ENCODE assay signal across 15 cellular contexts in genomic region chr10:114311023-114311422, GRCh38.
A peak's percentile ranks its signal among the peaks of the same experiment; 100 is the strongest.
DNase-seq lines count a peak whose midpoint lies in the region; ATAC-seq and TF ChIP-seq lines count a peak whose summit lies in the region.
"Had no signal": no experiment of that assay in that cellular context is flagged by ENCODE, and none has a peak within 500 bp of the region (broad histone marks: within the 10 kb centered on the region; RNA-seq: fewer than 3 reads in every experiment).

No MANE protein-coding gene starts in this region.

- peak overlapping the region; percentile 33 for H3K18ac ChIP-seq in trophoblast cell (ENCODE audit: low read length)

- intact Hi-C loops in lower lobe of right lung (cut with DNase I), result no loop called here

- no peak for TF ChIP-seq POLR2A in suprapubic skin (IDR thresholded peaks at IDR 0.05)

- peaks cover 19% of the 10 kb centered on the region for H3K79me1 ChIP-seq in trophoblast cell (ENCODE audit: low read length)

- H2BK120ac ChIP-seq in trophoblast cell (ENCODE audit: insufficient read depth, low read length, poor library complexity), result peak overlapping the region; percentile 64

- no peak overlapping the region for H2AFZ ChIP-seq in trophoblast cell (ENCODE audit: insufficient read depth, low read length, poor library complexity)
- H2AFZ ChIP-seq: GM23248 had no signal

- peak overlapping the region; percentile 54 for H2BK12ac ChIP-seq in trophoblast cell (ENCODE audit: low read length)

- peaks cover 15% of the 10 kb centered on the region for H3K4me1 ChIP-seq in RWPE2 (ENCODE audit: insufficient read depth, poor library complexity, severe bottlenecking)
- H3K4me1 ChIP-seq in trophoblast cell (ENCODE audit: control insufficient read depth in 1 of 2, insufficient read depth in 2 of 2, low read length in 2 of 2), result peaks cover 18 to 37% of the 10 kb centered on the region in 2 experiments
- H3K4me1 ChIP-seq in suprapubic skin, result no peaks in the 10 kb centered on the region
- H3K4me1 ChIP-seq in lower lobe of right lung, result no peaks in the 10 kb centered on the region

- H3K27ac ChIP-seq in RWPE2 (ENCODE audit: poor library complexity, severe bottlenecking), result no peak overlapping the region
- no peak overlapping the region for H3K27ac ChIP-seq in coronary artery
- H3K27ac ChIP-seq in trophoblast cell (ENCODE audit: low read depth, low read length), result no peak overlapping the region
- H3K27ac ChIP-seq in suprapubic skin, result no peak overlapping the region
- no peak overlapping the region for H3K27ac ChIP-seq in lower lobe of right lung
- H3K27ac ChIP-seq: BLaER1 treated with 17β-estradiol and CSF1 and Interleukin-3, amounts not matched to agents 10 nM and 100 nM; GM23248; HL-60 had no signal

- peak overlapping the region; percentile 52 for H3K14ac ChIP-seq in trophoblast cell (ENCODE audit: low read length)

- no CpG with 5 or more reads among the region's 6 CpGs for WGBS in trophoblast cell (ENCODE audit: extremely low coverage, insufficient coverage, insufficient read length)
- WGBS in suprapubic skin, result 79% methylated on average over 6 of the region's 6 CpGs

- H4K91ac ChIP-seq in trophoblast cell (ENCODE audit: low read depth, low read length), result peak overlapping the region; percentile 41

- ATAC-seq in RWPE2 (ENCODE audit: low read depth), result no peak
- ATAC-seq in lower lobe of right lung, result no peak
- ATAC-seq: HCT116 had no signal

- peak overlapping the region; percentile 22 for H2BK5ac ChIP-seq in trophoblast cell (ENCODE audit: low read depth, low read length, poor library complexity)

- no peak overlapping the region for H3K9ac ChIP-seq in trophoblast cell (ENCODE audit: low read length)
- H3K9ac ChIP-seq: BLaER1 treated with 17β-estradiol and CSF1 and Interleukin-3, amounts not matched to agents 10 nM and 100 nM; GM23248 had no signal

- H3K27me3 ChIP-seq in RWPE2 (ENCODE audit: insufficient read depth, poor library complexity, severe bottlenecking), result no peaks in the 10 kb centered on the region
- H3K27me3 ChIP-seq in trophoblast cell (ENCODE audit: insufficient read depth, low read length), result no peaks in the 10 kb centered on the region
- no peaks in the 10 kb centered on the region for H3K27me3 ChIP-seq in suprapubic skin
- no peaks in the 10 kb centered on the region for H3K27me3 ChIP-seq in lower lobe of right lung (ENCODE audit: low read depth)
- H3K27me3 ChIP-seq: BLaER1 treated with 17β-estradiol and CSF1 and Interleukin-3, amounts not matched to agents 10 nM and 100 nM had no signal

- DNase-seq in RWPE2 (ENCODE audit: low spot score), result peak; percentile 26
- DNase-seq in coronary artery (ENCODE audit: low spot score), result peak; percentile 64
- DNase-seq in trophoblast cell, result no peak
- DNase-seq in suprapubic skin (ENCODE audit: low spot score in 2 of 2), result peak; percentile 8 to 11
- DNase-seq in activated T-cell treated with anti-CD3 and anti-CD28 coated beads, Interleukin-2, amount 50 U/mL, for 48 hours, result no peak
- no peak for DNase-seq in SKM-1 (lab: John Stamatoyannopoulos, UW; ENCODE audit: unreplicated experiment)
- no peak for DNase-seq in lower lobe of right lung
- DNase-seq: ACHN; CD4-positive, CD25-positive, alpha-beta regulatory T cell; DMS53; GF-D8; GM23248 had no signal

- H3K9me3 ChIP-seq in RWPE2 (ENCODE audit: severe bottlenecking), result no peaks in the 10 kb centered on the region
- H3K9me3 ChIP-seq in trophoblast cell (ENCODE audit: insufficient read depth, low read depth, low read length), result peaks cover 3% of the 10 kb centered on the region
- no peaks in the 10 kb centered on the region for H3K9me3 ChIP-seq in suprapubic skin
- H3K9me3 ChIP-seq in lower lobe of right lung, result no peaks in the 10 kb centered on the region
- H3K9me3 ChIP-seq: BLaER1 treated with 17β-estradiol and CSF1 and Interleukin-3, amounts not matched to agents 10 nM and 100 nM had no signal

- no peak overlapping the region for H2AK5ac ChIP-seq in trophoblast cell (ENCODE audit: low read length)

- H3K23ac ChIP-seq in trophoblast cell (ENCODE audit: low read length), result no peak overlapping the region

- TF ChIP-seq EP300 in suprapubic skin (IDR thresholded peaks at IDR 0.05), result no peak

- TF ChIP-seq CTCF in RWPE2 (IDR thresholded peaks at IDR 0.05; ENCODE audit: poor library complexity, severe bottlenecking), result no peak
- no peak for TF ChIP-seq CTCF in coronary artery (IDR thresholded peaks at IDR 0.05)
- TF ChIP-seq CTCF in suprapubic skin (IDR thresholded peaks at IDR 0.05), result no peak
- TF ChIP-seq CTCF in lower lobe of right lung (IDR thresholded peaks at IDR 0.05), result no peak

- no peak overlapping the region for H3K4me3 ChIP-seq in RWPE2 (ENCODE audit: severe bottlenecking)
- H3K4me3 ChIP-seq in coronary artery, result no peak overlapping the region
- no peak overlapping the region for H3K4me3 ChIP-seq in trophoblast cell (ENCODE audit: low read depth, low read length)
- H3K4me3 ChIP-seq in suprapubic skin, result no peak overlapping the region
- H3K4me3 ChIP-seq in lower lobe of right lung, result no peak overlapping the region
- H3K4me3 ChIP-seq: BLaER1 treated with 17β-estradiol and CSF1 and Interleukin-3, amounts not matched to agents 10 nM and 100 nM; GM23248 had no signal

- no peak overlapping the region for H3K4ac ChIP-seq in trophoblast cell (ENCODE audit: low read depth, low read length)

- no peaks in the 10 kb centered on the region; the same call in 1 of the 2 replicates for H3K36me3 ChIP-seq in RWPE2 (ENCODE audit: low read depth)
- H3K36me3 ChIP-seq in trophoblast cell (ENCODE audit: control insufficient read depth in 1 of 2, insufficient read depth in 2 of 2, low read length in 2 of 2), result peaks cover 43 to 53% of the 10 kb centered on the region in 2 experiments
- H3K36me3 ChIP-seq in suprapubic skin, result peaks cover 25% of the 10 kb centered on the region
- H3K36me3 ChIP-seq in lower lobe of right lung, result no peaks in the 10 kb centered on the region
- H3K36me3 ChIP-seq: BLaER1 treated with 17β-estradiol and CSF1 and Interleukin-3, amounts not matched to agents 10 nM and 100 nM had no signal

- H3K79me2 ChIP-seq in trophoblast cell (ENCODE audit: control insufficient read depth, insufficient read depth, low read length, poor library complexity), result peaks cover 1% of the 10 kb centered on the region

- H4K8ac ChIP-seq in trophoblast cell (ENCODE audit: low read depth, low read length), result no peak overlapping the region

- no peak overlapping the region for H4K12ac ChIP-seq in trophoblast cell (ENCODE audit: low read depth, low read length)

- no peak overlapping the region for H3K4me2 ChIP-seq in trophoblast cell (ENCODE audit: low read length)
- H3K4me2 ChIP-seq: BLaER1 treated with 17β-estradiol and CSF1 and Interleukin-3, amounts not matched to agents 10 nM and 100 nM had no signal

Comparison
In these comparisons a context has a peak if more than half of its experiments do, and no peak if none do; other contexts are left out.
1. DNase-seq: peak in RWPE2 (single experiment), coronary artery (single experiment) and suprapubic skin (2 of 2); none in trophoblast cell (0 of 2), activated T-cell treated with anti-CD3 and anti-CD28 coated beads, Interleukin-2, amount 50 U/mL, for 48 hours (0 of 2), SKM-1 (single experiment) and lower lobe of right lung (single experiment).